In genomic region chr1:100396651-100397050, GRCh38 we compare ENCODE assay signal across 1 cellular context.
TF ChIP-seq lines count a peak whose summit lies in the region.

No MANE protein-coding gene starts in this region.

TF ChIP-seq in GM12878, 131 proteins besides CTCF, POLR2A, EP300 and RAD21 (continued from another document):
- TF ChIP-seq NFXL1 (IDR thresholded peaks at IDR 0.05; ENCODE audit: borderline replicate concordance) = no peak
- TF ChIP-seq IRF4 (IDR thresholded peaks at IDR 0.05; ENCODE audit: low read depth, low read length) = no peak
- TF ChIP-seq POLR2AphosphoS2 (IDR thresholded peaks at IDR 0.05; ENCODE audit: low read depth, low read length) = no peak
- no peak for TF ChIP-seq IKZF2 (IDR thresholded peaks at IDR 0.05)
- TF ChIP-seq, protein P1, sequence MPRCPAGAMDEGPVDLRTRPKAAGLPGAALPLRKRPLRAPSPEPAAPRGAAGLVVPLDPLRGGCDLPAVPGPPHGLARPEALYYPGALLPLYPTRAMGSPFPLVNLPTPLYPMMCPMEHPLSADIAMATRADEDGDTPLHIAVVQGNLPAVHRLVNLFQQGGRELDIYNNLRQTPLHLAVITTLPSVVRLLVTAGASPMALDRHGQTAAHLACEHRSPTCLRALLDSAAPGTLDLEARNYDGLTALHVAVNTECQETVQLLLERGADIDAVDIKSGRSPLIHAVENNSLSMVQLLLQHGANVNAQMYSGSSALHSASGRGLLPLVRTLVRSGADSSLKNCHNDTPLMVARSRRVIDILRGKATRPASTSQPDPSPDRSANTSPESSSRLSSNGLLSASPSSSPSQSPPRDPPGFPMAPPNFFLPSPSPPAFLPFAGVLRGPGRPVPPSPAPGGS (IDR thresholded peaks at IDR 0.05; ENCODE audit: borderline replicate concordance, insufficient read depth, low read depth, low read length, poor library complexity, severe bottlenecking) = no peak
- TF ChIP-seq RCOR1 (conservative IDR thresholded peaks at IDR 0.05; ENCODE audit: low read depth, low read length) = no peak
- TF ChIP-seq BMI1 (IDR thresholded peaks at IDR 0.05; ENCODE audit: borderline replicate concordance) = no peak
- no peak for TF ChIP-seq SREBF1 (IDR thresholded peaks at IDR 0.05; ENCODE audit: low read length)
- no peak for TF ChIP-seq FOXM1 (IDR thresholded peaks at IDR 0.05; ENCODE audit: low read depth, low read length)
- TF ChIP-seq NFYA (IDR thresholded peaks at IDR 0.05; ENCODE audit: borderline replicate concordance, low read depth, low read length) = no peak
- no peak for TF ChIP-seq TAF1 (IDR thresholded peaks at IDR 0.05; ENCODE audit: borderline replicate concordance, low read depth, low read length)
- no peak for TF ChIP-seq RBBP5 (conservative IDR thresholded peaks at IDR 0.05)
TF ChIP-seq in GM12878: peak in this region for 0.
